ENCODE assay signal across 22 cellular contexts in the genomic region with DNA sequence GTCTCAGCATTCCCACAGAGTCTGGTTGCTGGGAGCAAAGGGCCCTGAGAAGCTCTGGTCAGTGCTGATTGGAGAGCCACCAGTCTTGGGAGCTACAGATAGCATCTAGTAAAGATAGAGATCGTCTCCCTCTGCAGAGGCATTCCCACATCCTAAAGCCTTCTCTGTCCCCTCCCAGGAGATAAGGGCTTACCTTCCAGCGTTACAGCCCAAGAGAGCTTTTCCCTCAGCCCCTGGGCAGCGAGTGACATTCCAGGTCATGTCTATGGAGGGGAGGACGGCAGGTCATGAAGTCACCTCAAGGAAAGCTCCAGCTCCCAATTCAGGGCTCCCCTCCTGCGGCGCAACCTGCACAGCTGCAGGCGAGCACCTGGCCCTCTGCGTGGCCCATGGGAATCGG. TPM values are rescaled to one million over a fixed set of nuclear protein-coding genes. Genes with fewer than 3 reads are reported as not detected.
DNase-seq lines count a peak whose midpoint lies in the region; ATAC-seq and TF ChIP-seq lines count a peak whose summit lies in the region.
"Had no signal": no experiment of that assay in that cellular context is flagged by ENCODE, and none has a peak within 500 bp of the region (broad histone marks: within the 10 kb centered on the region; RNA-seq: fewer than 3 reads in every experiment).

No MANE protein-coding gene starts in this region.

- no peak for DNase-seq in activated CD8-positive, alpha-beta T cell treated with anti-CD3 and anti-CD28 coated beads for 36 hours
- no peak for DNase-seq in activated CD8-positive, alpha-beta T cell treated with anti-CD3 and anti-CD28 coated beads, Interleukin-2, amount 10 ng/mL, durations not matched to agents 7 days and 5 days
- DNase-seq in activated naive CD8-positive, alpha-beta T cell treated with anti-CD3 and anti-CD28 coated beads for 36 hours, result no peak
- DNase-seq in stimulated activated effector memory CD8-positive, alpha-beta T cell treated with anti-CD3 and anti-CD28 coated beads, Interleukin-12 subunit alpha, Interleukin-12 subunit beta, amount 100 ng/mL, for 72 hours (ENCODE audit: low spot score in 2 of 2), result no peak
- DNase-seq in amniotic stem cell (lab: John Stamatoyannopoulos, UW) (no peak), superior temporal gyrus (ENCODE audit: extremely low spot score) (no peak), glomerular visceral epithelial cell (ENCODE audit: extremely low spot score) (no peak)
- DNase-seq: CD8-positive, alpha-beta memory T cell; GDM1; H9; HFFc6; IMR-90; MV-4-11; NCI-H1105 treated with DMSO at 0.1 percent for 48 hours; NCI-H2081; NCI-H2171; NCI-H524 treated with DMSO at 0.1 percent for 48 hours; NCI-H82 had no signal

- no peak for ATAC-seq in activated CD8-positive, alpha-beta T cell treated with anti-CD3 and anti-CD28 coated beads for 36 hours
- no peak for ATAC-seq in activated CD8-positive, alpha-beta T cell treated with anti-CD3 and anti-CD28 coated beads, Interleukin-2, amount 10 ng/mL, durations not matched to agents 7 days and 5 days
- peak; percentile 9 for ATAC-seq in GM21381 (IDR thresholded peaks at IDR 0.05; ENCODE audit: unreplicated experiment)
- ATAC-seq in stimulated activated effector memory CD8-positive, alpha-beta T cell treated with anti-CD3 and anti-CD28 coated beads, Interleukin-12 subunit alpha, Interleukin-12 subunit beta, amount 100 ng/mL, for 72 hours, result no peak

- no peaks in the 10 kb centered on the region for H3K27me3 Mint-ChIP-seq in activated CD8-positive, alpha-beta T cell treated with anti-CD3 and anti-CD28 coated beads for 36 hours
- no peaks in the 10 kb centered on the region for H3K27me3 Mint-ChIP-seq in activated CD8-positive, alpha-beta T cell treated with anti-CD3 and anti-CD28 coated beads, Interleukin-2, amount 10 ng/mL, durations not matched to agents 7 days and 5 days (ENCODE audit: low read depth)
- no peaks in the 10 kb centered on the region for H3K27me3 Mint-ChIP-seq in activated naive CD8-positive, alpha-beta T cell treated with anti-CD3 and anti-CD28 coated beads for 36 hours

- peaks cover 17% of the 10 kb centered on the region for H3K4me1 Mint-ChIP-seq in activated CD8-positive, alpha-beta T cell treated with anti-CD3 and anti-CD28 coated beads for 36 hours (ENCODE audit: low read depth)
- H3K4me1 Mint-ChIP-seq in activated CD8-positive, alpha-beta T cell treated with anti-CD3 and anti-CD28 coated beads, Interleukin-2, amount 10 ng/mL, durations not matched to agents 7 days and 5 days (ENCODE audit: low read depth), result no peaks in the 10 kb centered on the region
- H3K4me1 Mint-ChIP-seq in activated naive CD8-positive, alpha-beta T cell treated with anti-CD3 and anti-CD28 coated beads for 36 hours, result peaks cover 6% of the 10 kb centered on the region
- H3K4me1 Mint-ChIP-seq in stimulated activated effector memory CD8-positive, alpha-beta T cell treated with anti-CD3 and anti-CD28 coated beads, Interleukin-12 subunit alpha, Interleukin-12 subunit beta, amount 100 ng/mL, for 72 hours, result peaks cover 12% of the 10 kb centered on the region
- H3K4me1 Mint-ChIP-seq: H9 had no signal

- no peaks in the 10 kb centered on the region for H3K36me3 Mint-ChIP-seq in activated CD8-positive, alpha-beta T cell treated with anti-CD3 and anti-CD28 coated beads for 36 hours (ENCODE audit: low read depth)
- H3K36me3 Mint-ChIP-seq in activated CD8-positive, alpha-beta T cell treated with anti-CD3 and anti-CD28 coated beads, Interleukin-2, amount 10 ng/mL, durations not matched to agents 7 days and 5 days (ENCODE audit: low read depth), result no peaks in the 10 kb centered on the region
- H3K36me3 Mint-ChIP-seq in activated naive CD8-positive, alpha-beta T cell treated with anti-CD3 and anti-CD28 coated beads for 36 hours, result no peaks in the 10 kb centered on the region
- no peaks in the 10 kb centered on the region for H3K36me3 Mint-ChIP-seq in stimulated activated effector memory CD8-positive, alpha-beta T cell treated with anti-CD3 and anti-CD28 coated beads, Interleukin-12 subunit alpha, Interleukin-12 subunit beta, amount 100 ng/mL, for 72 hours
- H3K36me3 Mint-ChIP-seq: CD8-positive, alpha-beta memory T cell had no signal

- CTCF ChIA-PET in activated CD8-positive, alpha-beta T cell treated with anti-CD3 and anti-CD28 coated beads for 36 hours (lab: Charles Lee), result interaction anchor here (0.9 to 16.3 kb wide), 14 partner anchors 12 to 193 kb away, joined by 3 to 244 read pairs (median 4); no protein-coding TSS in a partner anchor
- CTCF ChIA-PET in activated CD8-positive, alpha-beta T cell treated with anti-CD3 and anti-CD28 coated beads, Interleukin-2, amount 10 ng/mL, durations not matched to agents 7 days and 5 days (lab: Charles Lee), result interaction anchor here (1.0 to 7.3 kb wide), 10 partner anchors 12 to 122 kb away, joined by 3 to 70 read pairs (median 4); no protein-coding TSS in a partner anchor

- no peaks in the 10 kb centered on the region for H3K9me3 Mint-ChIP-seq in activated CD8-positive, alpha-beta T cell treated with anti-CD3 and anti-CD28 coated beads for 36 hours
- no peaks in the 10 kb centered on the region for H3K9me3 Mint-ChIP-seq in activated CD8-positive, alpha-beta T cell treated with anti-CD3 and anti-CD28 coated beads, Interleukin-2, amount 10 ng/mL, durations not matched to agents 7 days and 5 days (ENCODE audit: insufficient read depth)
- no peaks in the 10 kb centered on the region for H3K9me3 Mint-ChIP-seq in activated naive CD8-positive, alpha-beta T cell treated with anti-CD3 and anti-CD28 coated beads for 36 hours
- H3K9me3 Mint-ChIP-seq in stimulated activated effector memory CD8-positive, alpha-beta T cell treated with anti-CD3 and anti-CD28 coated beads, Interleukin-12 subunit alpha, Interleukin-12 subunit beta, amount 100 ng/mL, for 72 hours, result no peaks in the 10 kb centered on the region
- H3K9me3 Mint-ChIP-seq: CD8-positive, alpha-beta memory T cell had no signal

- POLR2A ChIA-PET in activated CD8-positive, alpha-beta T cell treated with anti-CD3 and anti-CD28 coated beads for 36 hours (lab: Charles Lee), result interaction anchor here (0.6 to 1.8 kb wide), 4 partner anchors 15 to 124 kb away, joined by 3 to 15 read pairs (median 4); no protein-coding TSS in a partner anchor
- POLR2A ChIA-PET in activated CD8-positive, alpha-beta T cell treated with anti-CD3 and anti-CD28 coated beads, Interleukin-2, amount 10 ng/mL, durations not matched to agents 7 days and 5 days (lab: Charles Lee), result interaction anchor here (1.1 kb wide), 1 partner anchor 15 kb away, joined by 3 read pairs; no protein-coding TSS in a partner anchor

- peak overlapping the region; percentile 79 for H3K27ac Mint-ChIP-seq in activated CD8-positive, alpha-beta T cell treated with anti-CD3 and anti-CD28 coated beads for 36 hours
- H3K27ac Mint-ChIP-seq in activated CD8-positive, alpha-beta T cell treated with anti-CD3 and anti-CD28 coated beads, Interleukin-2, amount 10 ng/mL, durations not matched to agents 7 days and 5 days, result no peak overlapping the region
- peak overlapping the region; percentile 67 for H3K27ac Mint-ChIP-seq in activated naive CD8-positive, alpha-beta T cell treated with anti-CD3 and anti-CD28 coated beads for 36 hours
- H3K27ac Mint-ChIP-seq in stimulated activated effector memory CD8-positive, alpha-beta T cell treated with anti-CD3 and anti-CD28 coated beads, Interleukin-12 subunit alpha, Interleukin-12 subunit beta, amount 100 ng/mL, for 72 hours, result peak overlapping the region; percentile 36
- H3K27ac Mint-ChIP-seq: H9, HFFc6 had no signal

- H3K4me3 Mint-ChIP-seq in activated CD8-positive, alpha-beta T cell treated with anti-CD3 and anti-CD28 coated beads for 36 hours, result peak overlapping the region; percentile 50
- no peak overlapping the region for H3K4me3 Mint-ChIP-seq in activated CD8-positive, alpha-beta T cell treated with anti-CD3 and anti-CD28 coated beads, Interleukin-2, amount 10 ng/mL, durations not matched to agents 7 days and 5 days
- H3K4me3 Mint-ChIP-seq in activated naive CD8-positive, alpha-beta T cell treated with anti-CD3 and anti-CD28 coated beads for 36 hours, result no peak overlapping the region
- peak overlapping the region; percentile 51 for H3K4me3 Mint-ChIP-seq in stimulated activated effector memory CD8-positive, alpha-beta T cell treated with anti-CD3 and anti-CD28 coated beads, Interleukin-12 subunit alpha, Interleukin-12 subunit beta, amount 100 ng/mL, for 72 hours
- H3K4me3 Mint-ChIP-seq: H9, HFFc6 had no signal

- no peak for TF ChIP-seq CTCF in activated CD8-positive, alpha-beta T cell treated with anti-CD3 and anti-CD28 coated beads for 36 hours (IDR thresholded peaks at IDR 0.05)

- intact Hi-C loops in activated CD8-positive, alpha-beta T cell treated with anti-CD3 and anti-CD28 coated beads for 36 hours (cut with micrococcal nuclease), result loop anchor here (2.0 to 5.0 kb wide), 2 partner anchors 110 to 122 kb away; no protein-coding TSS in a partner anchor

RNA-seq across cellular contexts. Expression of a gene that starts 29.9 kb away (rescaled TPM):
- total RNA-seq in activated CD8-positive, alpha-beta T cell treated with anti-CD3 and anti-CD28 coated beads for 36 hours, result not detected
- total RNA-seq in activated CD8-positive, alpha-beta T cell treated with anti-CD3 and anti-CD28 coated beads, Interleukin-2, amount 10 ng/mL, durations not matched to agents 7 days and 5 days, result not detected
- total RNA-seq in activated naive CD8-positive, alpha-beta T cell treated with anti-CD3 and anti-CD28 coated beads for 36 hours, result not detected
- total RNA-seq: A172; CD8-positive, alpha-beta memory T cell; Daoy; HFFc6; IMR-90; Peyer's patch had no signal

Comparison
In these comparisons a context has a peak if more than half of its experiments do, and no peak if none do; other contexts are left out.
1. H3K4me3 Mint-ChIP-seq: peak in activated CD8-positive, alpha-beta T cell treated with anti-CD3 and anti-CD28 coated beads for 36 hours (single experiment) and stimulated activated effector memory CD8-positive, alpha-beta T cell treated with anti-CD3 and anti-CD28 coated beads, Interleukin-12 subunit alpha, Interleukin-12 subunit beta, amount 100 ng/mL, for 72 hours (single experiment); none in activated CD8-positive, alpha-beta T cell treated with anti-CD3 and anti-CD28 coated beads, Interleukin-2, amount 10 ng/mL, durations not matched to agents 7 days and 5 days (single experiment) and activated naive CD8-positive, alpha-beta T cell treated with anti-CD3 and anti-CD28 coated beads for 36 hours (single experiment).